ENCODE assay signal across 13 cellular contexts in genomic region chr2:191864623-191865521, GRCh38. TPM values are rescaled to one million over a fixed set of nuclear protein-coding genes. Genes with fewer than 3 reads are reported as not detected.
DNase-seq lines count a peak whose midpoint lies in the region; ATAC-seq and TF ChIP-seq lines count a peak whose summit lies in the region.
"Had no signal": no experiment of that assay in that cellular context is flagged by ENCODE, and none has a peak within 500 bp of the region (broad histone marks: within the 10 kb centered on the region; RNA-seq: fewer than 3 reads in every experiment).

No MANE protein-coding gene starts in this region.

- no peaks in the 10 kb centered on the region for H3K4me1 Mint-ChIP-seq in natural killer cell treated with Interleukin-12 subunit alpha and Interleukin-12 subunit beta and Interleukin-15 and Interleukin-18, amount 100 ng/mL, for 72 hours (ENCODE audit: low read depth in 2 of 2)
- H3K4me1 Mint-ChIP-seq in Calu3 (ENCODE audit: low read depth, unreplicated experiment) (peaks cover 48% of the 10 kb centered on the region), CD14-positive monocyte (peaks cover 16% of the 10 kb centered on the region)
- H3K4me1 Mint-ChIP-seq: activated naive CD8-positive, alpha-beta T cell treated with anti-CD3 and anti-CD28 coated beads, Interleukin-2, amount 50 U/mL, for 24 hours had no signal

- no peak for TF ChIP-seq CTCF in heart left ventricle (IDR thresholded peaks at IDR 0.05)
- no peak for TF ChIP-seq CTCF in Calu3 (IDR thresholded peaks at IDR 0.05; ENCODE audit: unreplicated experiment)
- TF ChIP-seq CTCF in CD14-positive monocyte (IDR thresholded peaks at IDR 0.05) = no peak

- H3K27ac Mint-ChIP-seq in natural killer cell treated with Interleukin-12 subunit alpha and Interleukin-12 subunit beta and Interleukin-15 and Interleukin-18, amount 100 ng/mL, for 72 hours = no peak overlapping the region
- H3K27ac Mint-ChIP-seq in Calu3 (ENCODE audit: unreplicated experiment) = no peak overlapping the region
- no peak overlapping the region for H3K27ac Mint-ChIP-seq in CD14-positive monocyte
- H3K27ac Mint-ChIP-seq: activated naive CD8-positive, alpha-beta T cell treated with anti-CD3 and anti-CD28 coated beads, Interleukin-2, amount 50 U/mL, for 24 hours had no signal

- H3K27me3 Mint-ChIP-seq in natural killer cell treated with Interleukin-12 subunit alpha and Interleukin-12 subunit beta and Interleukin-15 and Interleukin-18, amount 100 ng/mL, for 72 hours = peaks cover 0 to 8% of the 10 kb centered on the region in 2 donors
- H3K27me3 Mint-ChIP-seq in Calu3 (ENCODE audit: unreplicated experiment) (no peaks in the 10 kb centered on the region), CD14-positive monocyte (ENCODE audit: low read depth in 3 of 3) (no peaks in the 10 kb centered on the region)
- H3K27me3 Mint-ChIP-seq: activated naive CD8-positive, alpha-beta T cell treated with anti-CD3 and anti-CD28 coated beads, Interleukin-2, amount 50 U/mL, for 24 hours had no signal

- H3K4me3 Mint-ChIP-seq in natural killer cell treated with Interleukin-12 subunit alpha and Interleukin-12 subunit beta and Interleukin-15 and Interleukin-18, amount 100 ng/mL, for 72 hours = no peak overlapping the region
- H3K4me3 Mint-ChIP-seq in Calu3 (ENCODE audit: low read depth, unreplicated experiment) (no peak overlapping the region), CD14-positive monocyte (no peak overlapping the region)
- H3K4me3 Mint-ChIP-seq: activated naive CD8-positive, alpha-beta T cell treated with anti-CD3 and anti-CD28 coated beads, Interleukin-2, amount 50 U/mL, for 24 hours had no signal

- no peaks in the 10 kb centered on the region for H3K36me3 Mint-ChIP-seq in natural killer cell treated with Interleukin-12 subunit alpha and Interleukin-12 subunit beta and Interleukin-15 and Interleukin-18, amount 100 ng/mL, for 72 hours
- H3K36me3 Mint-ChIP-seq in Calu3 (ENCODE audit: insufficient read depth, unreplicated experiment) = no peaks in the 10 kb centered on the region
- H3K36me3 Mint-ChIP-seq in CD14-positive monocyte = no peaks in the 10 kb centered on the region

- peaks cover 12 to 70% (median 48%) of the 10 kb centered on the region in 12 donors for H3K4me1 ChIP-seq in heart left ventricle

- H3K36me3 ChIP-seq in heart left ventricle = no peaks in the 10 kb centered on the region
- H3K36me3 ChIP-seq: tibial artery had no signal

- H3K4me3 ChIP-seq in heart left ventricle = no peak overlapping the region
- H3K4me3 ChIP-seq: GM12878, tibial artery had no signal

- intact Hi-C loops in heart left ventricle (cut with DNase I) (loop anchor here in 1 of 10 donors (5.0 kb wide), 1 partner anchor 162 kb away; no protein-coding TSS in a partner anchor), left cardiac atrium (cut with DNase I) (no loop called here), Calu3 (cut with micrococcal nuclease; ENCODE audit: unreplicated experiment) (loop anchor here (5.0 kb wide), 2 partner anchors 53 to 308 kb away; no protein-coding TSS in a partner anchor), CD14-positive monocyte (cut with micrococcal nuclease) (no loop called here)

- peak overlapping the region in 11 of 12 donors; percentile 21 to 89 (median 75) for H3K27ac ChIP-seq in heart left ventricle
- H3K27ac ChIP-seq: tibial artery had no signal

- H3K27me3 ChIP-seq in heart left ventricle = no peaks in the 10 kb centered on the region
- H3K27me3 ChIP-seq: tibial artery had no signal

- CTCF ChIA-PET in Calu3 (lab: Charles Lee) = no interaction called here

- H3K9me3 Mint-ChIP-seq in natural killer cell treated with Interleukin-12 subunit alpha and Interleukin-12 subunit beta and Interleukin-15 and Interleukin-18, amount 100 ng/mL, for 72 hours = no peaks in the 10 kb centered on the region
- peaks cover 6% of the 10 kb centered on the region for H3K9me3 Mint-ChIP-seq in Calu3 (ENCODE audit: low read depth, unreplicated experiment)
- H3K9me3 Mint-ChIP-seq in CD14-positive monocyte = peaks cover 0 to 6% (median 2%) of the 10 kb centered on the region in 7 donors
- H3K9me3 Mint-ChIP-seq: activated naive CD8-positive, alpha-beta T cell treated with anti-CD3 and anti-CD28 coated beads, Interleukin-2, amount 50 U/mL, for 24 hours had no signal

- no TSS peak for BruUV-seq in Calu3 (replicated peaks; lab: Mats Ljungman, UMichigan)

- peaks cover 0 to 5% (median 0%) of the 10 kb centered on the region in 12 donors for H3K9me3 ChIP-seq in heart left ventricle
- H3K9me3 ChIP-seq: tibial artery had no signal

- ATAC-seq in heart left ventricle (peak in 1 of 4 donors; percentile 14), left cardiac atrium (no peak)
- ATAC-seq in natural killer cell treated with Interleukin-12 subunit alpha and Interleukin-12 subunit beta and Interleukin-15 and Interleukin-18, amount 100 ng/mL, for 72 hours = no peak
- ATAC-seq: activated naive CD8-positive, alpha-beta T cell treated with anti-CD3 and anti-CD28 coated beads, Interleukin-2, amount 50 U/mL, for 24 hours; GM12878 had no signal

- 65 to 80% (median 68%) methylated on average over 8 of the region's 8 CpGs for WGBS in heart left ventricle, 4 donors

- no peak for TF ChIP-seq POLR2A in heart left ventricle (IDR thresholded peaks at IDR 0.05)

- no peak for DNase-seq in heart left ventricle
- DNase-seq in left cardiac atrium = no peak
- peak; percentile 81 for DNase-seq in amniotic epithelial cell (ENCODE audit: low read depth)
- DNase-seq in glomerular visceral epithelial cell (ENCODE audit: extremely low spot score) = peak; percentile 51
- peak; percentile 60 for DNase-seq in superior temporal gyrus (ENCODE audit: extremely low spot score)
- DNase-seq in natural killer cell treated with Interleukin-12 subunit alpha and Interleukin-12 subunit beta and Interleukin-15 and Interleukin-18, amount 100 ng/mL, for 72 hours (ENCODE audit: low spot score) = no peak
- no peak for DNase-seq in Calu3
- no peak for DNase-seq in CD14-positive monocyte (ENCODE audit: low spot score)
- DNase-seq: activated CD8-positive, alpha-beta memory T cell treated with anti-CD3 and anti-CD28 coated beads, Interleukin-2, amount 50 U/mL, for 4 hours; activated naive CD8-positive, alpha-beta T cell treated with anti-CD3 and anti-CD28 coated beads, Interleukin-2, amount 50 U/mL, for 24 hours; effector CD8-positive, alpha-beta T cell; tibial artery had no signal

RNA-seq across cellular contexts. Expression of gene CAVIN2, which starts 18.0 kb away (rescaled TPM):
- 100 to 1,000 TPM in 5 of 9 donors, 10 to 100 TPM in 4; 50.3 to 149 (median 113) TPM for total RNA-seq in heart left ventricle
- 10 to 100 TPM; 35.2 to 38.9 TPM for polyA plus RNA-seq in heart left ventricle
- total RNA-seq in left cardiac atrium = 100 to 1,000 TPM; 106 to 145 TPM
- not detected for total RNA-seq in natural killer cell treated with Interleukin-12 subunit alpha and Interleukin-12 subunit beta and Interleukin-15 and Interleukin-18, amount 100 ng/mL, for 72 hours
- total RNA-seq in Calu3 (2022) = not detected in 2 replicates
- 1 to 10 TPM; 1.2 to 3.1 TPM for polyA plus RNA-seq in CD14-positive monocyte
- total RNA-seq: GM12878 had no signal
- polyA plus RNA-seq: GM12878 had no signal

Comparison
In these comparisons a context has a peak if more than half of its experiments do, and no peak if none do; other contexts are left out.
1. DNase-seq: peak in amniotic epithelial cell (single experiment), glomerular visceral epithelial cell (single experiment) and superior temporal gyrus (single experiment); none in heart left ventricle (0 of 5), left cardiac atrium (single experiment), natural killer cell treated with Interleukin-12 subunit alpha and Interleukin-12 subunit beta and Interleukin-15 and Interleukin-18, amount 100 ng/mL, for 72 hours (single experiment), Calu3 (single experiment) and CD14-positive monocyte (single experiment).
2. RNA of gene CAVIN2, which starts 18.0 kb away (total RNA-seq): 106 to 145 TPM in left cardiac atrium and 50.3 to 149 TPM in heart left ventricle; not detected in natural killer cell treated with Interleukin-12 subunit alpha and Interleukin-12 subunit beta and Interleukin-15 and Interleukin-18, amount 100 ng/mL, for 72 hours and not detected in Calu3; every median in the first group is over 10 times any median in the second.